ENCODE assay signal across 1 cellular context in genomic region chr3:32842531-32842931, GRCh38.
TF ChIP-seq lines count a peak whose summit lies in the region.

No MANE protein-coding gene starts in this region.

TF ChIP-seq in WTC11, 78 proteins besides CTCF, POLR2A, EP300 and RAD21 (continued from another document):
- no peak for TF ChIP-seq MYBL2 (CRISPR knock-in tag; IDR thresholded peaks at IDR 0.05)
- no peak for TF ChIP-seq E2F4 (CRISPR knock-in tag; IDR thresholded peaks at IDR 0.05; ENCODE audit: borderline replicate concordance, low read depth)
- TF ChIP-seq ESRRA (CRISPR knock-in tag; IDR thresholded peaks at IDR 0.05; ENCODE audit: borderline replicate concordance) = no peak
- no peak for TF ChIP-seq ZNF219 (CRISPR knock-in tag; IDR thresholded peaks at IDR 0.05; ENCODE audit: borderline replicate concordance)
- TF ChIP-seq CREB1 (CRISPR knock-in tag; IDR thresholded peaks at IDR 0.05) = no peak
- TF ChIP-seq E2F5 (CRISPR knock-in tag; IDR thresholded peaks at IDR 0.05) = no peak
- no peak for TF ChIP-seq SOX15 (CRISPR knock-in tag; IDR thresholded peaks at IDR 0.05)
- no peak for TF ChIP-seq ZNF512 (CRISPR knock-in tag; IDR thresholded peaks at IDR 0.05; ENCODE audit: borderline replicate concordance)
- TF ChIP-seq USF2 (CRISPR knock-in tag; IDR thresholded peaks at IDR 0.05) = no peak
- TF ChIP-seq ZNF121 (CRISPR knock-in tag; IDR thresholded peaks at IDR 0.05) = no peak
